In the genomic region with DNA sequence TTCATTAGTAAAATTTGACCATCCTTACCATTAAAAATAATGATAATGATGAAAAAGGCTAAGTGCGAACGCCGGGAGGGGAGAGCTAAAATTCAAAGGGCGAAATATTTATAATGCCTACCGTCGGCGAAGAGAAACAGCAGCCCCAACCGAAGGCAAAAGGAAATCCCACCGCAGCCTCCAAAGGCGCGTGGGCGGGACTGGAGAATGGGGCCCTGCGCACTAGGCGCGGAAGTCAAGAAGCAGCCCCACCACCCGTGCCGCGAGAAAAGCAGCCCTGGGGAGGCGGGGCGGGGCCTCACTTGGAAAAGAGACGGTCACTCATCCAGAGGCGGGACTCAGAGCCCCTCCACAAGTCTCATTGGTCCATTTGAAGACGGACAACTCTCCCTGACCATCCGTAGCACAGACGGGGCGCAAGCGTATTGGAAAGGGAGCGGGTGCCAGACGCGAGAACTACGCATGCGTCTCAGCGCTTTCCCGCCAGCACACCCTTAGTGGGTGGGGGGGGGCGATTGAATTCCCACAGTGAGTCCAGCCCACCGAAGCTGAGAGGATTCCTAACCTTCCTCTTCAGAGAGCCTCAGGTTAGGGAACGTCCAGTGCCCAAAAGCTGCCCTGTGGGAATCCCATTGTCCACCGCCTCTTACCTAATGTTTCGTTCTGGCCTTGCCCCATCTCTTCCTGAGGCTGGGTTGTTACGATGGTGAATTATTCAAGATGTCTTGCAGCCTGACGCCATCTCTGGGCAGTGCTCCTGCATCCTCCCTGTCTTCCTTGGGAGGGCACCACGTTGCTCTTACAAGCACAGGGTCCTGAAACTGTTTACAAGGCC, we compare ENCODE assay signal across 1 cellular context.
TF ChIP-seq lines count a peak whose summit lies in the region.

No MANE protein-coding gene starts in this region.

TF ChIP-seq in HepG2, 621 proteins besides CTCF, POLR2A, EP300 and RAD21 (continues in another document):
- TF ChIP-seq MAFG (CRISPR knock-in tag; IDR thresholded peaks at IDR 0.05) = no peak
- no peak for TF ChIP-seq PHB2 (IDR thresholded peaks at IDR 0.05; ENCODE audit: partially characterized antibody)
- peak; percentile 44 for TF ChIP-seq CREM (IDR thresholded peaks at IDR 0.05)
- TF ChIP-seq CREM (CRISPR knock-in tag; IDR thresholded peaks at IDR 0.05) = no peak
- TF ChIP-seq KMT2B (CRISPR knock-in tag; IDR thresholded peaks at IDR 0.05) = peak; percentile 77; the same call in 1 of the 2 replicates
- TF ChIP-seq ATF7 (IDR thresholded peaks at IDR 0.05) = no peak
- TF ChIP-seq ATF7 (CRISPR knock-in tag; IDR thresholded peaks at IDR 0.05) = no peak
- TF ChIP-seq GATAD2A (CRISPR knock-in tag; IDR thresholded peaks at IDR 0.05) = 0 out of 2 replicates have a peak, but pooled peaks have one; percentile 6
- no peak for TF ChIP-seq KLF15 (CRISPR knock-in tag; IDR thresholded peaks at IDR 0.05; ENCODE audit: borderline replicate concordance)
- TF ChIP-seq CSRNP1 (CRISPR knock-in tag; IDR thresholded peaks at IDR 0.05) = peak; percentile 36; the same call in 1 of the 2 replicates
- peak; percentile 60; the same call in 1 of the 2 replicates for TF ChIP-seq ZNF563 (CRISPR knock-in tag; IDR thresholded peaks at IDR 0.05)
- TF ChIP-seq PHF8 (CRISPR knock-in tag; IDR thresholded peaks at IDR 0.05) = peak; percentile 70
- peak; percentile 83 for TF ChIP-seq KAT8 (CRISPR knock-in tag; IDR thresholded peaks at IDR 0.05)
- TF ChIP-seq ZNF605 (CRISPR knock-in tag; IDR thresholded peaks at IDR 0.05) = peak; percentile 84; the same call in 1 of the 2 replicates
- TF ChIP-seq ZBTB38 (CRISPR knock-in tag; IDR thresholded peaks at IDR 0.05) = peak; percentile 94
- no peak for TF ChIP-seq SIX4 (CRISPR knock-in tag; IDR thresholded peaks at IDR 0.05)
- no peak for TF ChIP-seq SP1 (IDR thresholded peaks at IDR 0.05)
- TF ChIP-seq SP1 (CRISPR knock-in tag; IDR thresholded peaks at IDR 0.05) = peak; percentile 52
- peak; percentile 45; the same call in 1 of the 2 replicates for TF ChIP-seq ZNF335 (CRISPR knock-in tag; IDR thresholded peaks at IDR 0.05)
- TF ChIP-seq, protein P1, sequence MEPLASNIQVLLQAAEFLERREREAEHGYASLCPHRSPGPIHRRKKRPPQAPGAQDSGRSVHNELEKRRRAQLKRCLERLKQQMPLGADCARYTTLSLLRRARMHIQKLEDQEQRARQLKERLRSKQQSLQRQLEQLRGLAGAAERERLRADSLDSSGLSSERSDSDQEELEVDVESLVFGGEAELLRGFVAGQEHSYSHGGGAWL (CRISPR knock-in tag; IDR thresholded peaks at IDR 0.05) = peak; percentile 52; the same call in 1 of the 2 replicates
- no peak for TF ChIP-seq GABPA (IDR thresholded peaks at IDR 0.05; ENCODE audit: low read depth, low read length)
- peak; percentile 45 for TF ChIP-seq GABPA (CRISPR knock-in tag; IDR thresholded peaks at IDR 0.05; ENCODE audit: low read depth)
- no peak for TF ChIP-seq RARG (CRISPR knock-in tag; IDR thresholded peaks at IDR 0.05; ENCODE audit: low read depth)
- TF ChIP-seq CBFB (CRISPR knock-in tag; IDR thresholded peaks at IDR 0.05) = 0 out of 2 replicates have a peak, but pooled peaks have one; percentile 10
- peak; percentile 26 for TF ChIP-seq ZNF883 (CRISPR knock-in tag; IDR thresholded peaks at IDR 0.05; ENCODE audit: not compliant biosample characterization)
- 0 out of 2 replicates have a peak, but pooled peaks have one; percentile 52 for TF ChIP-seq ZNF430 (CRISPR knock-in tag; IDR thresholded peaks at IDR 0.05)
- TF ChIP-seq ZNF703 (CRISPR knock-in tag; IDR thresholded peaks at IDR 0.05; ENCODE audit: borderline replicate concordance) = 0 out of 2 replicates have a peak, but pooled peaks have one; percentile 1
- TF ChIP-seq ZFP1 (CRISPR knock-in tag; IDR thresholded peaks at IDR 0.05) = no peak; the same call in 1 of the 2 replicates
- TF ChIP-seq KDM5A (IDR thresholded peaks at IDR 0.05; ENCODE audit: borderline replicate concordance, low read length) = peak; percentile 74; the same call in 1 of the 2 replicates
- 0 out of 2 replicates have a peak, but pooled peaks have one; percentile 11 for TF ChIP-seq KDM4B (CRISPR knock-in tag; IDR thresholded peaks at IDR 0.05)
- TF ChIP-seq ARNT2 (CRISPR knock-in tag; IDR thresholded peaks at IDR 0.05; ENCODE audit: low read depth) = peak; percentile 64; the same call in 1 of the 2 replicates
- 0 out of 2 replicates have a peak, but pooled peaks have one; percentile 18 for TF ChIP-seq ZSCAN9 (CRISPR knock-in tag; IDR thresholded peaks at IDR 0.05; ENCODE audit: borderline replicate concordance)
- no peak for TF ChIP-seq DMTF1 (CRISPR knock-in tag; IDR thresholded peaks at IDR 0.05)
- no peak for TF ChIP-seq PRPF4 (IDR thresholded peaks at IDR 0.05; ENCODE audit: low read depth, low read length, poor library complexity, severe bottlenecking)
- TF ChIP-seq RFXANK (CRISPR knock-in tag; IDR thresholded peaks at IDR 0.05) = no peak
- TF ChIP-seq ZNF367 (CRISPR knock-in tag; IDR thresholded peaks at IDR 0.05; ENCODE audit: borderline replicate concordance) = peak; percentile 71; the same call in 1 of the 2 replicates
- TF ChIP-seq, protein P2, sequence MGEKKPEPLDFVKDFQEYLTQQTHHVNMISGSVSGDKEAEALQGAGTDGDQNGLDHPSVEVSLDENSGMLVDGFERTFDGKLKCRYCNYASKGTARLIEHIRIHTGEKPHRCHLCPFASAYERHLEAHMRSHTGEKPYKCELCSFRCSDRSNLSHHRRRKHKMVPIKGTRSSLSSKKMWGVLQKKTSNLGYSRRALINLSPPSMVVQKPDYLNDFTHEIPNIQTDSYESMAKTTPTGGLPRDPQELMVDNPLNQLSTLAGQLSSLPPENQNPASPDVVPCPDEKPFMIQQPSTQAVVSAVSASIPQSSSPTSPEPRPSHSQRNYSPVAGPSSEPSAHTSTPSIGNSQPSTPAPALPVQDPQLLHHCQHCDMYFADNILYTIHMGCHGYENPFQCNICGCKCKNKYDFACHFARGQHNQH (CRISPR knock-in tag; IDR thresholded peaks at IDR 0.05) = peak; percentile 67; the same call in 1 of the 2 replicates
- 0 out of 2 replicates have a peak, but pooled peaks have one; percentile 37 for TF ChIP-seq MED1 (CRISPR knock-in tag; IDR thresholded peaks at IDR 0.05)
- peak; percentile 23; the same call in 1 of the 2 replicates for TF ChIP-seq ZNF350 (CRISPR knock-in tag; IDR thresholded peaks at IDR 0.05; ENCODE audit: borderline replicate concordance, low read depth)
- no peak for TF ChIP-seq NR2C2 (CRISPR knock-in tag; IDR thresholded peaks at IDR 0.05; ENCODE audit: borderline replicate concordance)
- TF ChIP-seq ZMYM3 (CRISPR knock-in tag; IDR thresholded peaks at IDR 0.05) = no peak
- TF ChIP-seq ZNF792 (CRISPR knock-in tag; IDR thresholded peaks at IDR 0.05) = 0 out of 2 replicates have a peak, but pooled peaks have one; percentile 24
- TF ChIP-seq, protein P3, sequence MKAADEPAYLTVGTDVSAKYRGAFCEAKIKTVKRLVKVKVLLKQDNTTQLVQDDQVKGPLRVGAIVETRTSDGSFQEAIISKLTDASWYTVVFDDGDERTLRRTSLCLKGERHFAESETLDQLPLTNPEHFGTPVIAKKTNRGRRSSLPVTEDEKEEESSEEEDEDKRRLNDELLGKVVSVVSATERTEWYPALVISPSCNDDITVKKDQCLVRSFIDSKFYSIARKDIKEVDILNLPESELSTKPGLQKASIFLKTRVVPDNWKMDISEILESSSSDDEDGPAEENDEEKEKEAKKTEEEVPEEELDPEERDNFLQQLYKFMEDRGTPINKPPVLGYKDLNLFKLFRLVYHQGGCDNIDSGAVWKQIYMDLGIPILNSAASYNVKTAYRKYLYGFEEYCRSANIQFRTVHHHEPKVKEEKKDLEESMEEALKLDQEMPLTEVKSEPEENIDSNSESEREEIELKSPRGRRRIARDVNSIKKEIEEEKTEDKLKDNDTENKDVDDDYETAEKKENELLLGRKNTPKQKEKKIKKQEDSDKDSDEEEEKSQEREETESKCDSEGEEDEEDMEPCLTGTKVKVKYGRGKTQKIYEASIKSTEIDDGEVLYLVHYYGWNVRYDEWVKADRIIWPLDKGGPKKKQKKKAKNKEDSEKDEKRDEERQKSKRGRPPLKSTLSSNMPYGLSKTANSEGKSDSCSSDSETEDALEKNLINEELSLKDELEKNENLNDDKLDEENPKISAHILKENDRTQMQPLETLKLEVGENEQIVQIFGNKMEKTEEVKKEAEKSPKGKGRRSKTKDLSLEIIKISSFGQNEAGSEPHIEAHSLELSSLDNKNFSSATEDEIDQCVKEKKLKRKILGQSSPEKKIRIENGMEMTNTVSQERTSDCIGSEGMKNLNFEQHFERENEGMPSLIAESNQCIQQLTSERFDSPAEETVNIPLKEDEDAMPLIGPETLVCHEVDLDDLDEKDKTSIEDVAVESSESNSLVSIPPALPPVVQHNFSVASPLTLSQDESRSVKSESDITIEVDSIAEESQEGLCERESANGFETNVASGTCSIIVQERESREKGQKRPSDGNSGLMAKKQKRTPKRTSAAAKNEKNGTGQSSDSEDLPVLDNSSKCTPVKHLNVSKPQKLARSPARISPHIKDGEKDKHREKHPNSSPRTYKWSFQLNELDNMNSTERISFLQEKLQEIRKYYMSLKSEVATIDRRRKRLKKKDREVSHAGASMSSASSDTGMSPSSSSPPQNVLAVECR (CRISPR knock-in tag; IDR thresholded peaks at IDR 0.05; ENCODE audit: borderline replicate concordance) = peak; percentile 77
- TF ChIP-seq PLSCR1 (CRISPR knock-in tag; IDR thresholded peaks at IDR 0.05; ENCODE audit: borderline replicate concordance) = no peak
- TF ChIP-seq PHF5A (CRISPR knock-in tag; IDR thresholded peaks at IDR 0.05; ENCODE audit: low read depth, unreplicated experiment) = peak; percentile 24
- TF ChIP-seq, protein P4, sequence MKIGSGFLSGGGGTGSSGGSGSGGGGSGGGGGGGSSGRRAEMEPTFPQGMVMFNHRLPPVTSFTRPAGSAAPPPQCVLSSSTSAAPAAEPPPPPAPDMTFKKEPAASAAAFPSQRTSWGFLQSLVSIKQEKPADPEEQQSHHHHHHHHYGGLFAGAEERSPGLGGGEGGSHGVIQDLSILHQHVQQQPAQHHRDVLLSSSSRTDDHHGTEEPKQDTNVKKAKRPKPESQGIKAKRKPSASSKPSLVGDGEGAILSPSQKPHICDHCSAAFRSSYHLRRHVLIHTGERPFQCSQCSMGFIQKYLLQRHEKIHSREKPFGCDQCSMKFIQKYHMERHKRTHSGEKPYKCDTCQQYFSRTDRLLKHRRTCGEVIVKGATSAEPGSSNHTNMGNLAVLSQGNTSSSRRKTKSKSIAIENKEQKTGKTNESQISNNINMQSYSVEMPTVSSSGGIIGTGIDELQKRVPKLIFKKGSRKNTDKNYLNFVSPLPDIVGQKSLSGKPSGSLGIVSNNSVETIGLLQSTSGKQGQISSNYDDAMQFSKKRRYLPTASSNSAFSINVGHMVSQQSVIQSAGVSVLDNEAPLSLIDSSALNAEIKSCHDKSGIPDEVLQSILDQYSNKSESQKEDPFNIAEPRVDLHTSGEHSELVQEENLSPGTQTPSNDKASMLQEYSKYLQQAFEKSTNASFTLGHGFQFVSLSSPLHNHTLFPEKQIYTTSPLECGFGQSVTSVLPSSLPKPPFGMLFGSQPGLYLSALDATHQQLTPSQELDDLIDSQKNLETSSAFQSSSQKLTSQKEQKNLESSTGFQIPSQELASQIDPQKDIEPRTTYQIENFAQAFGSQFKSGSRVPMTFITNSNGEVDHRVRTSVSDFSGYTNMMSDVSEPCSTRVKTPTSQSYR (CRISPR knock-in tag; IDR thresholded peaks at IDR 0.05; ENCODE audit: borderline replicate concordance) = peak; percentile 19; the same call in 1 of the 2 replicates
- TF ChIP-seq ZNF235 (CRISPR knock-in tag; IDR thresholded peaks at IDR 0.05; ENCODE audit: borderline replicate concordance) = 0 out of 2 replicates have a peak, but pooled peaks have one; percentile 48
- TF ChIP-seq ZNF691 (CRISPR knock-in tag; IDR thresholded peaks at IDR 0.05; ENCODE audit: borderline replicate concordance, low read depth) = no peak
- peak; percentile 21; the same call in 1 of the 2 replicates for TF ChIP-seq KMT2A (CRISPR knock-in tag; IDR thresholded peaks at IDR 0.05)
- TF ChIP-seq MAZ (IDR thresholded peaks at IDR 0.05; ENCODE audit: borderline replicate concordance, low read depth, low read length) = peak; percentile 74; the same call in 1 of the 2 replicates
- no peak for TF ChIP-seq MAZ (CRISPR knock-in tag; IDR thresholded peaks at IDR 0.05; ENCODE audit: low read depth)
- peak; percentile 50 for TF ChIP-seq ZMYM4 (CRISPR knock-in tag; IDR thresholded peaks at IDR 0.05)
